In genomic region chr20:62816031-62816878, GRCh38 we compare ENCODE assay signal across 1 cellular context.
TF ChIP-seq lines count a peak whose summit lies in the region.

No MANE protein-coding gene starts in this region.

TF ChIP-seq in HepG2, 621 proteins besides CTCF, POLR2A, EP300 and RAD21 (continued from another document and continues in another):
- TF ChIP-seq ZNF691 (CRISPR knock-in tag; IDR thresholded peaks at IDR 0.05; ENCODE audit: borderline replicate concordance, low read depth) (no peak), BCL6 (CRISPR knock-in tag; IDR thresholded peaks at IDR 0.05) (peak; percentile 5; the same call in 1 of the 2 replicates), RFXAP (CRISPR knock-in tag; IDR thresholded peaks at IDR 0.05; ENCODE audit: borderline replicate concordance) (no peak), ELF1 (CRISPR knock-in tag; IDR thresholded peaks at IDR 0.05) (peak; percentile 8; the same call in 1 of the 2 replicates), ZKSCAN1 (IDR thresholded peaks at IDR 0.05; ENCODE audit: low read length) (no peak), ZNF280D (CRISPR knock-in tag; IDR thresholded peaks at IDR 0.05) (no peak), ZNF136 (CRISPR knock-in tag; IDR thresholded peaks at IDR 0.05; ENCODE audit: low read depth) (no peak), E2F5 (CRISPR knock-in tag; conservative IDR thresholded peaks at IDR 0.05) (no peak), ZC3H4 (CRISPR knock-in tag; IDR thresholded peaks at IDR 0.05; ENCODE audit: borderline replicate concordance) (no peak), KDM5A (IDR thresholded peaks at IDR 0.05; ENCODE audit: borderline replicate concordance, low read length) (no peak), NR2C2 (CRISPR knock-in tag; IDR thresholded peaks at IDR 0.05; ENCODE audit: borderline replicate concordance) (no peak; the same call in none of the 2 replicates), DPF2 (CRISPR knock-in tag; IDR thresholded peaks at IDR 0.05; ENCODE audit: borderline replicate concordance, low read depth) (no peak), ZNF737 (CRISPR knock-in tag; IDR thresholded peaks at IDR 0.05; ENCODE audit: borderline replicate concordance) (no peak), SAFB2 (CRISPR knock-in tag; IDR thresholded peaks at IDR 0.05; ENCODE audit: borderline replicate concordance, low read depth) (0 out of 2 replicates have a peak, but pooled peaks have one; percentile 38), ARID4A (CRISPR knock-in tag; IDR thresholded peaks at IDR 0.05; ENCODE audit: borderline replicate concordance) (peak; percentile 16), ZSCAN20 (CRISPR knock-in tag; IDR thresholded peaks at IDR 0.05; ENCODE audit: borderline replicate concordance) (no peak), ZNF382 (CRISPR knock-in tag; IDR thresholded peaks at IDR 0.05; ENCODE audit: borderline replicate concordance) (no peak), ZNF407 (CRISPR knock-in tag; IDR thresholded peaks at IDR 0.05; ENCODE audit: not compliant biosample characterization) (peak; percentile 52), NCOA5 (CRISPR knock-in tag; IDR thresholded peaks at IDR 0.05) (no peak), ZNF530 (CRISPR knock-in tag; IDR thresholded peaks at IDR 0.05; ENCODE audit: low read depth) (no peak), ETV5 (CRISPR knock-in tag; IDR thresholded peaks at IDR 0.05; ENCODE audit: borderline replicate concordance) (0 out of 2 replicates have a peak, but pooled peaks have one; percentile 2), SMARCE1 (IDR thresholded peaks at IDR 0.05; ENCODE audit: borderline replicate concordance) (no peak), SKI (IDR thresholded peaks at IDR 0.05; ENCODE audit: partially characterized antibody) (no peak), LBX2 (CRISPR knock-in tag; IDR thresholded peaks at IDR 0.05; ENCODE audit: borderline replicate concordance) (no peak), ZNF512 (CRISPR knock-in tag; IDR thresholded peaks at IDR 0.05) (no peak), MIXL1 (CRISPR knock-in tag; IDR thresholded peaks at IDR 0.05) (no peak), ZNF30 (CRISPR knock-in tag; IDR thresholded peaks at IDR 0.05) (no peak), NR0B2 (CRISPR knock-in tag; IDR thresholded peaks at IDR 0.05) (peak; percentile 41; the same call in 1 of the 2 replicates), ZFP1 (CRISPR knock-in tag; IDR thresholded peaks at IDR 0.05) (no peak), CREBL2 (CRISPR knock-in tag; IDR thresholded peaks at IDR 0.05; ENCODE audit: borderline replicate concordance) (no peak), TEAD3 (CRISPR knock-in tag; optimal IDR thresholded peaks at IDR 0.05; ENCODE audit: borderline replicate concordance) (peak; percentile 88), ISL2 (CRISPR knock-in tag; IDR thresholded peaks at IDR 0.05) (no peak), ZSCAN5A (CRISPR knock-in tag; IDR thresholded peaks at IDR 0.05; ENCODE audit: borderline replicate concordance) (no peak), SIX4 (CRISPR knock-in tag; IDR thresholded peaks at IDR 0.05) (no peak), HOXA7 (CRISPR knock-in tag; IDR thresholded peaks at IDR 0.05) (no peak), PLRG1 (conservative IDR thresholded peaks at IDR 0.05) (no peak)
